ENCODE assay signal across 9 cellular contexts in the genomic region with DNA sequence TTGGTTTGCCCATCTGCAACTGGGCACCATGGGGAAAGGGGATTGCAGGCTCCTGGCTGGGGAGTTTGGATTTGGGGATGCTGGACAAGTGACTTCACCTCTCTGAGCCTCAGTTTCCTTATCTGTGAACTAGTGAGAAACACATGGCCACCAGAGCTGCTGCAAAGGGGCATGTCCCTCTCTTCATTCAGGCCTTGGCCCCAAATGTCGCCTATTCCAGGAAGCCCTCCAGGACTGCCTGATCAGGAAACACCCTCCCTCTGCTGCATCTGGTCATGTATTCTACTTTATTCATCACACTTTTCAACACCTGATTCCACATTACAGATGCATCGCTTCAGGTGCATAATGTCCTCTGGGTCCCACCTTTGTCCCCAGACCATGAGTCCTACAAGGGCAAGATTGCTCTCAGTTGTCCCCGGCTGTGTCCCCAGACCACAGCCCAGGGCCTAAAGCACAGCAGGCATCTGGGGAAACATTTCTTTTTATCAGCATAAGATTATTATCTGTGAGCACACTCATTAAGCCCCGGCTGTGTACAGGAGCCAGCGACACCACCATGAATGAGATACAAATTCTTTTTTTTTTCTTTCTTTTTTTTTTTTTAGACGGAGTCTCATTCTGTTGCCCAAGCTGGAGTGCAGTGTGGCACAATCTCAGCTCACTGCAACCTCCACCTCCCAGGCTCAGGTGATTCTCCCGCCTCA. TPM values are rescaled to one million over a fixed set of nuclear protein-coding genes. Genes with fewer than 3 reads are reported as not detected.
A peak's percentile ranks its signal among the peaks of the same experiment; 100 is the strongest.
DNase-seq lines count a peak whose midpoint lies in the region; ATAC-seq and TF ChIP-seq lines count a peak whose summit lies in the region.
"Had no signal": no experiment of that assay in that cellular context is flagged by ENCODE, and none has a peak within 500 bp of the region (broad histone marks: within the 10 kb centered on the region; RNA-seq: fewer than 3 reads in every experiment).

No MANE protein-coding gene starts in this region.

- CTCF ChIA-PET in activated CD4-positive, alpha-beta memory T cell treated with anti-CD3 and anti-CD28 coated beads, Interleukin-2, amount 10 ng/mL, durations not matched to agents 7 days and 5 days (lab: Charles Lee): interaction anchor here (0.5 to 2.1 kb wide), 18 partner anchors 12 to 297 kb away, joined by 3 to 10 read pairs (median 3); a partner anchor contains a TSS

- no peak for DNase-seq in activated T-cell treated with anti-CD3 and anti-CD28 coated beads, Interleukin-2, amount 50 U/mL, for 4 hours
- no peak for DNase-seq in activated T-cell treated with anti-CD3 and anti-CD28 coated beads, Interleukin-2, amount 50 U/mL, for 1 hour
- no peak for DNase-seq in activated CD4-positive, alpha-beta memory T cell treated with anti-CD3 and anti-CD28 coated beads, Interleukin-2, amount 10 ng/mL, durations not matched to agents 7 days and 5 days
- DNase-seq in tibial nerve (ENCODE audit: low spot score in 2 of 2) (no peak), hippocampal formation (lab: John Stamatoyannopoulos, UW) (no peak), DMS53 treated with DMSO at 0.1 percent for 48 hours (lab: John Stamatoyannopoulos, UW; ENCODE audit: unreplicated experiment) (no peak)

- H3K9me3 Mint-ChIP-seq in activated T-cell treated with anti-CD3 and anti-CD28 coated beads, Interleukin-2, amount 50 U/mL, for 4 hours: no peaks in the 10 kb centered on the region
- peaks cover 9% of the 10 kb centered on the region for H3K9me3 Mint-ChIP-seq in activated CD4-positive, alpha-beta memory T cell treated with anti-CD3 and anti-CD28 coated beads, Interleukin-2, amount 10 ng/mL, durations not matched to agents 7 days and 5 days

- peaks cover 47% of the 10 kb centered on the region for H3K4me1 Mint-ChIP-seq in activated T-cell treated with anti-CD3 and anti-CD28 coated beads, Interleukin-2, amount 50 U/mL, for 4 hours (ENCODE audit: low read depth)
- H3K4me1 Mint-ChIP-seq in activated CD4-positive, alpha-beta memory T cell treated with anti-CD3 and anti-CD28 coated beads, Interleukin-2, amount 10 ng/mL, durations not matched to agents 7 days and 5 days: peaks cover 39% of the 10 kb centered on the region

- TF ChIP-seq POLR2A in tibial nerve (IDR thresholded peaks at IDR 0.05): no peak

- no peak for TF ChIP-seq EP300 in tibial nerve (IDR thresholded peaks at IDR 0.05)

- H3K36me3 ChIP-seq in tibial nerve: no peaks in the 10 kb centered on the region

- no peak for TF ChIP-seq CTCF in tibial nerve (IDR thresholded peaks at IDR 0.05)

- H3K27ac Mint-ChIP-seq in activated CD4-positive, alpha-beta memory T cell treated with anti-CD3 and anti-CD28 coated beads, Interleukin-2, amount 10 ng/mL, durations not matched to agents 7 days and 5 days: peak overlapping the region; percentile 71

- peak overlapping the region; percentile 72 for H3K4me3 Mint-ChIP-seq in activated T-cell treated with anti-CD3 and anti-CD28 coated beads, Interleukin-2, amount 50 U/mL, for 4 hours
- H3K4me3 Mint-ChIP-seq in activated CD4-positive, alpha-beta memory T cell treated with anti-CD3 and anti-CD28 coated beads, Interleukin-2, amount 10 ng/mL, durations not matched to agents 7 days and 5 days: peak overlapping the region; percentile 31

- peak; percentile 10 to 17 for ATAC-seq in activated T-cell treated with anti-CD3 and anti-CD28 coated beads, Interleukin-2, amount 50 U/mL, for 4 hours
- ATAC-seq in HG02973 (IDR thresholded peaks at IDR 0.05; ENCODE audit: unreplicated experiment): no peak

- peaks cover 0 to 29% (median 8%) of the 10 kb centered on the region in 4 donors for H3K4me1 ChIP-seq in tibial nerve

- 76 to 90% methylated on average over 7 of the region's 7 CpGs for WGBS in tibial nerve, 2 donors

- H3K36me3 Mint-ChIP-seq in activated T-cell treated with anti-CD3 and anti-CD28 coated beads, Interleukin-2, amount 50 U/mL, for 4 hours (ENCODE audit: insufficient read depth): no peaks in the 10 kb centered on the region
- H3K36me3 Mint-ChIP-seq in activated CD4-positive, alpha-beta memory T cell treated with anti-CD3 and anti-CD28 coated beads, Interleukin-2, amount 10 ng/mL, durations not matched to agents 7 days and 5 days (ENCODE audit: low read depth): peaks cover 4% of the 10 kb centered on the region

- POLR2A ChIA-PET in activated CD4-positive, alpha-beta memory T cell treated with anti-CD3 and anti-CD28 coated beads, Interleukin-2, amount 10 ng/mL, durations not matched to agents 7 days and 5 days (lab: Charles Lee): interaction anchor here (0.7 to 2.7 kb wide), 19 partner anchors 11 to 215 kb away, joined by 3 to 17 read pairs (median 4); a partner anchor contains a TSS

- H3K27ac ChIP-seq in layer of hippocampus (ENCODE audit: low read depth, low read length) (peak overlapping the region; percentile 60), tibial nerve (peak overlapping the region; percentile 21 to 72 (median 66))

- H3K9me3 ChIP-seq in tibial nerve: peaks cover 0 to 7% (median 0%) of the 10 kb centered on the region in 4 donors

- H3K4me3 ChIP-seq in tibial nerve: peak overlapping the region; percentile 6 to 43 (median 42)

- H3K27me3 ChIP-seq in layer of hippocampus (ENCODE audit: control insufficient read depth, insufficient read depth, low read length) (no peaks in the 10 kb centered on the region), tibial nerve (peaks cover 0 to 6% of the 10 kb centered on the region in 2 donors)

- H3K27me3 Mint-ChIP-seq in activated T-cell treated with anti-CD3 and anti-CD28 coated beads, Interleukin-2, amount 50 U/mL, for 4 hours (ENCODE audit: low read depth): no peaks in the 10 kb centered on the region
- H3K27me3 Mint-ChIP-seq in activated CD4-positive, alpha-beta memory T cell treated with anti-CD3 and anti-CD28 coated beads, Interleukin-2, amount 10 ng/mL, durations not matched to agents 7 days and 5 days: peaks cover 40% of the 10 kb centered on the region

RNA-seq across cellular contexts. Expression of a gene that starts 37.5 kb away (rescaled TPM):
- total RNA-seq in activated T-cell treated with anti-CD3 and anti-CD28 coated beads, Interleukin-2, amount 50 U/mL, for 4 hours: 10 to 100 TPM; 19.4 to 24.4 (median 22.4) TPM
- 10 to 100 TPM; 60.7 to 62.0 TPM for total RNA-seq in activated CD4-positive, alpha-beta memory T cell treated with anti-CD3 and anti-CD28 coated beads, Interleukin-2, amount 10 ng/mL, durations not matched to agents 7 days and 5 days
- 100 to 1,000 TPM; 127 to 180 (median 177) TPM for total RNA-seq in tibial nerve

RNA-seq across cellular contexts. Expression of a gene that starts 41.3 kb away (rescaled TPM):
- total RNA-seq in activated T-cell treated with anti-CD3 and anti-CD28 coated beads, Interleukin-2, amount 50 U/mL, for 4 hours: 10 to 100 TPM; 10.4 to 16.1 (median 14.8) TPM
- total RNA-seq in activated CD4-positive, alpha-beta memory T cell treated with anti-CD3 and anti-CD28 coated beads, Interleukin-2, amount 10 ng/mL, durations not matched to agents 7 days and 5 days: 10 to 100 TPM; 66.1 to 70.6 TPM
- 1 to 10 TPM; 1.0 to 4.8 (median 1.9) TPM for total RNA-seq in tibial nerve
- total RNA-seq: renal cortical epithelial cell had no signal

RNA-seq across cellular contexts. Expression of a gene that starts 52.1 kb away (rescaled TPM):
- total RNA-seq in activated T-cell treated with anti-CD3 and anti-CD28 coated beads, Interleukin-2, amount 50 U/mL, for 4 hours: 10 to 100 TPM; 10.4 to 11.1 (median 10.7) TPM
- total RNA-seq in activated CD4-positive, alpha-beta memory T cell treated with anti-CD3 and anti-CD28 coated beads, Interleukin-2, amount 10 ng/mL, durations not matched to agents 7 days and 5 days: 10 to 100 TPM; 29.2 to 29.9 TPM
- total RNA-seq in tibial nerve: 10 to 100 TPM in 2 of 4 donors, 1 to 10 TPM in 2; 7.6 to 19.8 (median 10.0) TPM
